Comparison of ENCODE assay signal across 8 cellular contexts in genomic region chr3:13494463-13495350, GRCh38. TPM values are rescaled to one million over a fixed set of nuclear protein-coding genes. Genes with fewer than 3 reads are reported as not detected.
DNase-seq lines count a peak whose midpoint lies in the region; ATAC-seq and TF ChIP-seq lines count a peak whose summit lies in the region.

No MANE protein-coding gene starts in this region.

- peak; percentile 19 for DNase-seq in G401 (ENCODE audit: low spot score)
- DNase-seq in NCI-H226: peak; percentile 41
- DNase-seq in effector memory CD8-positive, alpha-beta T cell: no peak
- no peak for DNase-seq in cerebellar cortex (ENCODE audit: low spot score)
- DNase-seq in stimulated activated CD8-positive, alpha-beta memory T cell treated with anti-CD3 and anti-CD28 coated beads, Interleukin-4, amount 100 ng/mL, for 48 hours: no peak

- no peaks in the 10 kb centered on the region for H3K36me3 Mint-ChIP-seq in effector memory CD8-positive, alpha-beta T cell (ENCODE audit: insufficient read depth)
- H3K36me3 Mint-ChIP-seq in nephron (ENCODE audit: low read depth): peaks cover 10% of the 10 kb centered on the region

- peak; percentile 22 for ATAC-seq in effector memory CD8-positive, alpha-beta T cell (replicated peaks)
- ATAC-seq in HG03025 (IDR thresholded peaks at IDR 0.05; ENCODE audit: low FRiP score, unreplicated experiment) (no peak), HG03097 (IDR thresholded peaks at IDR 0.05; ENCODE audit: low FRiP score, unreplicated experiment) (no peak)

- H3K27me3 Mint-ChIP-seq in effector memory CD8-positive, alpha-beta T cell: no peaks in the 10 kb centered on the region
- H3K27me3 Mint-ChIP-seq in nephron (ENCODE audit: low read depth): peaks cover 4% of the 10 kb centered on the region

- H3K9me3 Mint-ChIP-seq in effector memory CD8-positive, alpha-beta T cell: no peaks in the 10 kb centered on the region
- no peaks in the 10 kb centered on the region for H3K9me3 Mint-ChIP-seq in nephron

- in situ Hi-C loops in G401 (cut with HindIII; ENCODE audit: low sequenced_read_pairs): no loop called here

- H3K4me3 Mint-ChIP-seq in effector memory CD8-positive, alpha-beta T cell: peak overlapping the region in 1 of 2 donors; percentile 6
- no peak overlapping the region for H3K4me3 Mint-ChIP-seq in nephron

- H3K27ac Mint-ChIP-seq in effector memory CD8-positive, alpha-beta T cell: no peak overlapping the region
- H3K27ac Mint-ChIP-seq in nephron: no peak overlapping the region

- H3K4me1 Mint-ChIP-seq in effector memory CD8-positive, alpha-beta T cell (ENCODE audit: low read depth in 2 of 2): peaks cover 9 to 25% of the 10 kb centered on the region in 2 donors
- no peaks in the 10 kb centered on the region for H3K4me1 Mint-ChIP-seq in nephron

- TF ChIP-seq CTCF in nephron (IDR thresholded peaks at IDR 0.05; ENCODE audit: unreplicated experiment in 3 of 3): peak; percentile 49 to 50 (median 50)

RNA-seq across cellular contexts. Expression of gene HDAC11, which starts 14.6 kb away (rescaled TPM):
- 15.3 and 30.3 TPM in 2 replicates for total RNA-seq in G401 (2014; rRNA removed; shearing (Covaris generic))

RNA-seq across cellular contexts. Expression of gene FBLN2, which starts 54.2 kb away (rescaled TPM):
- 2.4 and 5.0 TPM in 2 replicates for total RNA-seq in G401 (2014; rRNA removed; shearing (Covaris generic))

Comparison
In these comparisons a context has a peak if more than half of its experiments do, and no peak if none do; other contexts are left out.
1. DNase-seq: peak in G401 (single experiment) and NCI-H226 (single experiment); none in effector memory CD8-positive, alpha-beta T cell (0 of 3), cerebellar cortex (single experiment) and stimulated activated CD8-positive, alpha-beta memory T cell treated with anti-CD3 and anti-CD28 coated beads, Interleukin-4, amount 100 ng/mL, for 48 hours (single experiment).